8 cellular contexts compared by ENCODE assay signal in the genomic region with DNA sequence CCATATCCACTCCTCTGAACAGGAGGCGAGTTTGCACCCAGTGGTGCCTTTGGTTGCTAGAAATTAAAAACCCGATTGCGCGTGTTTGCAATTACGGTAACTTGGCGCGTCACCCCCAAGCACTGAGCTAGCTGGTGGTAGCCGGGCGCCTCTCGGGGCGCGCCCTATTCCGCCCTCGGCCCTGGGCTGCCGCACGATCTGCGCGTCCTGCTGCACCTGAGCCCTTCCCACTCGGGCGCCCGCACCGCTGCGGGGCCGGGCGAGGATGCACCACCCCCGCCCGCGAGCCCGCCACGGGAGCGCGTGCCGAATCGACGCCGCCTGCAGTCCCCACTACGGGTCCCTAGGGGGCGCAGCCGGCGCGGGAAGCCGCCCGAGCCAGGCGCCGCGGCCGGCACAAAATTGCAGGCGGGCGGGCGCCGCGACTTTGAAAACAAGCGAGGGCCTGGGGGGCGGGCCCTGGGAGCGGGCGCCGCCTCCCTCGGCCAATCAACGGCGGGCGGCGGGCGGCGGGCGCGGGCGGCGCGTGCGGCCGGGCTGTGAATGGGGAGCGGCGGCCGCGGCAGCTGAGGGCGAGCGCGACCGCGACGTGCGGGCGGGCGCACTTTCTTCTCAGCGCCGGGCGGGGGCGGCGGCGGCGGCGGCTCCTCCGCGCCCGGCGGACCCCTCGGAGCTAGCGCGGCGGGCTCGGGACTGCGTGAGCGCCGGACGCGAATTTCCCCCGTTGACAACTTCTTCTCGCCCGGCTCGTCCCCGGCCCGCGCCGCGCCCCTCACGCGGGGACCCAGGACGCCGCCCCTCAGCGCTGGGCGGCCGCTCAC. TPM values are rescaled to one million over a fixed set of nuclear protein-coding genes. Genes with fewer than 3 reads are reported as not detected.
A peak's percentile ranks its signal among the peaks of the same experiment; 100 is the strongest.
DNase-seq lines count a peak whose midpoint lies in the region; ATAC-seq and TF ChIP-seq lines count a peak whose summit lies in the region.

A gene with protein sequence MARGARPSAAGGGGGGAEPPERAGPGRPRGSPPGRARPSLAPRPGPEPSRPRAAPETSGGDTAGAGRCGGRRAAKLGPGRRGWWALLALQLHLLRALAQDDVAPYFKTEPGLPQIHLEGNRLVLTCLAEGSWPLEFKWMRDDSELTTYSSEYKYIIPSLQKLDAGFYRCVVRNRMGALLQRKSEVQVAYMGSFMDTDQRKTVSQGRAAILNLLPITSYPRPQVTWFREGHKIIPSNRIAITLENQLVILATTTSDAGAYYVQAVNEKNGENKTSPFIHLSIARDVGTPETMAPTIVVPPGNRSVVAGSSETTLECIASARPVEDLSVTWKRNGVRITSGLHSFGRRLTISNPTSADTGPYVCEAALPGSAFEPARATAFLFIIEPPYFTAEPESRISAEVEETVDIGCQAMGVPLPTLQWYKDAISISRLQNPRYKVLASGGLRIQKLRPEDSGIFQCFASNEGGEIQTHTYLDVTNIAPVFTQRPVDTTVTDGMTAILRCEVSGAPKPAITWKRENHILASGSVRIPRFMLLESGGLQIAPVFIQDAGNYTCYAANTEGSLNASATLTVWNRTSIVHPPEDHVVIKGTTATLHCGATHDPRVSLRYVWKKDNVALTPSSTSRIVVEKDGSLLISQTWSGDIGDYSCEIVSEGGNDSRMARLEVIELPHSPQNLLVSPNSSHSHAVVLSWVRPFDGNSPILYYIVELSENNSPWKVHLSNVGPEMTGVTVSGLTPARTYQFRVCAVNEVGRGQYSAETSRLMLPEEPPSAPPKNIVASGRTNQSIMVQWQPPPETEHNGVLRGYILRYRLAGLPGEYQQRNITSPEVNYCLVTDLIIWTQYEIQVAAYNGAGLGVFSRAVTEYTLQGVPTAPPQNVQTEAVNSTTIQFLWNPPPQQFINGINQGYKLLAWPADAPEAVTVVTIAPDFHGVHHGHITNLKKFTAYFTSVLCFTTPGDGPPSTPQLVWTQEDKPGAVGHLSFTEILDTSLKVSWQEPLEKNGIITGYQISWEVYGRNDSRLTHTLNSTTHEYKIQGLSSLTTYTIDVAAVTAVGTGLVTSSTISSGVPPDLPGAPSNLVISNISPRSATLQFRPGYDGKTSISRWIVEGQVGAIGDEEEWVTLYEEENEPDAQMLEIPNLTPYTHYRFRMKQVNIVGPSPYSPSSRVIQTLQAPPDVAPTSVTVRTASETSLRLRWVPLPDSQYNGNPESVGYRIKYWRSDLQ (N-terminal part only) (plus strand): TSS at position 602 of the 821 bp plus-strand sequence. CDS start 335 bp downstream, outside the sequence.

- no peak within 1 kb of the TSS for H4K8ac ChIP-seq in mesenchymal stem cell (ENCODE audit: low read length)

- H4K91ac ChIP-seq in mesenchymal stem cell (ENCODE audit: low read length) = no peak within 1 kb of the TSS

- no peak within 1 kb of the TSS for H2BK5ac ChIP-seq in mesenchymal stem cell (ENCODE audit: low read depth, low read length, poor library complexity, severe bottlenecking)

- peak; percentile 52 for TF ChIP-seq CTCF in AG09309 (IDR thresholded peaks at IDR 0.05; ENCODE audit: control insufficient read depth, insufficient read depth, low read depth, low read length, missing control alignments)

- no peaks in the 10 kb centered on the region for H3K36me3 ChIP-seq in effector memory CD4-positive, alpha-beta T cell (ENCODE audit: control insufficient read depth, insufficient read depth, low read length)
- no peaks in the 10 kb centered on the region for H3K36me3 ChIP-seq in mesenchymal stem cell (ENCODE audit: control insufficient read depth in 1 of 2, insufficient read depth in 2 of 2, low read depth in 1 of 2, low read length in 2 of 2)

- H2AK5ac ChIP-seq in mesenchymal stem cell (ENCODE audit: low read length, severe bottlenecking) = no peak within 1 kb of the TSS

- H2BK120ac ChIP-seq in mesenchymal stem cell (ENCODE audit: low read depth, low read length) = no peak within 1 kb of the TSS

- peaks cover 8% of the 10 kb centered on the region for H3K4me1 ChIP-seq in effector memory CD4-positive, alpha-beta T cell (ENCODE audit: control insufficient read depth, insufficient read depth, low read length, poor library complexity, severe bottlenecking)
- peaks cover 8% of the 10 kb centered on the region for H3K4me1 ChIP-seq in mesenchymal stem cell (ENCODE audit: control insufficient read depth, insufficient read depth, low read depth, low read length)

- peaks cover 7% of the 10 kb centered on the region for H3K27me3 ChIP-seq in effector memory CD4-positive, alpha-beta T cell (replicated peaks; ENCODE audit: control insufficient read depth, insufficient read depth, low read length, poor library complexity, severe bottlenecking)
- H3K27me3 ChIP-seq in mesenchymal stem cell (ENCODE audit: control insufficient read depth in 1 of 2, insufficient read depth in 1 of 2, low read length in 2 of 2) = no peaks in the 10 kb centered on the region

- peak within 1 kb of the TSS in 1 of 2 experiments; percentile 69 for H3K23ac ChIP-seq in mesenchymal stem cell (ENCODE audit: low read length in 2 of 2)

- peaks cover 8% of the 10 kb centered on the region for H3K79me1 ChIP-seq in mesenchymal stem cell (replicated peaks; ENCODE audit: low read length, poor library complexity, severe bottlenecking)

- H2BK12ac ChIP-seq in mesenchymal stem cell (ENCODE audit: low read length in 2 of 2) = peak within 1 kb of the TSS in 1 of 2 experiments; percentile 93

- H3K9ac ChIP-seq in mesenchymal stem cell (ENCODE audit: low read length) = peak within 1 kb of the TSS; percentile 82

- under 1% methylated on average over 46 of the region's 122 CpGs for WGBS in mesenchymal stem cell

- H2BK15ac ChIP-seq in mesenchymal stem cell (ENCODE audit: low read depth, poor library complexity, severe bottlenecking) = peak within 1 kb of the TSS; percentile 57

- H3K4ac ChIP-seq in mesenchymal stem cell (ENCODE audit: low read depth in 1 of 2, low read length in 2 of 2) = peak within 1 kb of the TSS in 1 of 2 experiments; percentile 51

- H3K4me3 ChIP-seq in AG09309 (ENCODE audit: control insufficient read depth, low read depth, low read length) = no peak within 1 kb of the TSS
- peak within 1 kb of the TSS; percentile 50 for H3K4me3 ChIP-seq in effector memory CD4-positive, alpha-beta T cell (ENCODE audit: insufficient read depth, low read depth, low read length, poor library complexity, severe bottlenecking)
- peak within 1 kb of the TSS; percentile 75 to 89 for H3K4me3 ChIP-seq in mesenchymal stem cell (ENCODE audit: insufficient read depth in 1 of 2, low read depth in 1 of 2, low read length in 2 of 2)

- peak within 1 kb of the TSS; percentile 15 to 80 for H3K18ac ChIP-seq in mesenchymal stem cell (ENCODE audit: low read depth in 1 of 2, low read length in 2 of 2)

- peak; percentile 28 for DNase-seq in AG09309 (ENCODE audit: low read depth)
- DNase-seq in NCI-H524 (lab: John Stamatoyannopoulos, UW) = peak; percentile 69 to 85
- DNase-seq in activated CD8-positive, alpha-beta memory T cell treated with anti-CD3 and anti-CD28 coated beads for 1 hour (ENCODE audit: extremely low read depth in 1 of 2, low read depth in 1 of 2) = peak; percentile 69 to 89
- DNase-seq in effector memory CD4-positive, alpha-beta T cell = peak; percentile 77 to 82 (median 78)
- DNase-seq in mesenchymal stem cell = peak; percentile 91
- peak; percentile 83 for DNase-seq in stimulated activated CD8-positive, alpha-beta memory T cell treated with anti-CD3 and anti-CD28 coated beads, Interleukin-12 subunit alpha, Interleukin-12 subunit beta, amount 100 ng/mL, for 1 hour (ENCODE audit: low read depth)

- H2AFZ ChIP-seq in mesenchymal stem cell (ENCODE audit: low read depth, low read length) = peak within 1 kb of the TSS; percentile 77

- H3K27ac ChIP-seq in effector memory CD4-positive, alpha-beta T cell (ENCODE audit: insufficient read depth, low read length, poor library complexity, severe bottlenecking) = no peak within 1 kb of the TSS
- H3K27ac ChIP-seq in mesenchymal stem cell (ENCODE audit: low read length, poor library complexity, severe bottlenecking) = no peak within 1 kb of the TSS

- ATAC-seq in GM19043 (IDR thresholded peaks at IDR 0.05; ENCODE audit: low read depth, unreplicated experiment) = peak; percentile 86
- peak; percentile 92 for ATAC-seq in HG03354 (IDR thresholded peaks at IDR 0.05; ENCODE audit: poor library complexity, severe bottlenecking, unreplicated experiment)

- peak within 1 kb of the TSS in 1 of 2 experiments; percentile 71 for H3K14ac ChIP-seq in mesenchymal stem cell (ENCODE audit: low read length in 2 of 2)

- H3K9me3 ChIP-seq in effector memory CD4-positive, alpha-beta T cell (ENCODE audit: control insufficient read depth, low read length) = no peaks in the 10 kb centered on the region
- H3K9me3 ChIP-seq in mesenchymal stem cell (ENCODE audit: control insufficient read depth, low read length) = no peaks in the 10 kb centered on the region

- H3K4me2 ChIP-seq in mesenchymal stem cell (ENCODE audit: low read length, poor library complexity, severe bottlenecking) = peak within 1 kb of the TSS; percentile 99

RNA-seq across cellular contexts. Expression of the gene that starts here (rescaled TPM):
- polyA plus RNA-seq in mesenchymal stem cell (2013, experiment 1 of 2) = 6.1 TPM
- 6.0 TPM for polyA plus RNA-seq in mesenchymal stem cell (2013, experiment 2 of 2)

Comparison
In these comparisons a context has a peak if more than half of its experiments do, and no peak if none do; other contexts are left out.
1. DNase-seq: peak in every context shown above with its lines; median percentile 91 in mesenchymal stem cell; 83 in stimulated activated CD8-positive, alpha-beta memory T cell treated with anti-CD3 and anti-CD28 coated beads, Interleukin-12 subunit alpha, Interleukin-12 subunit beta, amount 100 ng/mL, for 1 hour; 79 in activated CD8-positive, alpha-beta memory T cell treated with anti-CD3 and anti-CD28 coated beads for 1 hour; 78 in effector memory CD4-positive, alpha-beta T cell; 77 in NCI-H524; 28 in AG09309.